2 cellular contexts compared by ENCODE assay signal in the genomic region with DNA sequence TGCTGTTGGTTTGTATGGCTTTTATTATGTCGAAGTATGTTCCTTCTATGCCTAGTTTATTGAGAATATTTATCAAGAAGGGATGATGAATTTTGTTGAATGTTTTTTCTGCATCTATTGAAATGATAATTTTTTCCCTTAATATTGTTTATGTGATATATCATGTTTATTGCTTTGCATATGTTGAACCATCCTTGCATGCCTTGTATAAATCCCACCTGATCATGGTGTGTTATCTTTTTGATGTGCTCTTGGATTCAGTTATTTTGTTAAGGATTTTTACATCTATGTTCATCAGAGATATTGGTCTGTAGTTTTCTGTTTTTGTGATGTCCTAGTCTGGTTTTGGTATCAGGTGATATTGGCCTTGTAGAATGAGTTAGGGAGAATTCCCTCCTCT.
TF ChIP-seq lines count a peak whose summit lies in the region.

No MANE protein-coding gene starts in this region.

TF ChIP-seq in HEK293T, 16 proteins besides CTCF, POLR2A, EP300 and RAD21:
- TF ChIP-seq, protein P1, sequence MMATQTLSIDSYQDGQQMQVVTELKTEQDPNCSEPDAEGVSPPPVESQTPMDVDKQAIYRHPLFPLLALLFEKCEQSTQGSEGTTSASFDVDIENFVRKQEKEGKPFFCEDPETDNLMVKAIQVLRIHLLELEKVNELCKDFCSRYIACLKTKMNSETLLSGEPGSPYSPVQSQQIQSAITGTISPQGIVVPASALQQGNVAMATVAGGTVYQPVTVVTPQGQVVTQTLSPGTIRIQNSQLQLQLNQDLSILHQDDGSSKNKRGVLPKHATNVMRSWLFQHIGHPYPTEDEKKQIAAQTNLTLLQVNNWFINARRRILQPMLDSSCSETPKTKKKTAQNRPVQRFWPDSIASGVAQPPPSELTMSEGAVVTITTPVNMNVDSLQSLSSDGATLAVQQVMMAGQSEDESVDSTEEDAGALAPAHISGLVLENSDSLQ (IDR thresholded peaks at IDR 0.05): 0 out of 2 replicates have a peak, but pooled peaks have one; percentile 16
- TF ChIP-seq CTBP1 (IDR thresholded peaks at IDR 0.05; ENCODE audit: borderline replicate concordance): no peak
TF ChIP-seq in HEK293T: peak in this region for 1.

TF ChIP-seq in K562, 482 proteins besides CTCF, POLR2A, EP300 and RAD21:
- TF ChIP-seq, protein P2, sequence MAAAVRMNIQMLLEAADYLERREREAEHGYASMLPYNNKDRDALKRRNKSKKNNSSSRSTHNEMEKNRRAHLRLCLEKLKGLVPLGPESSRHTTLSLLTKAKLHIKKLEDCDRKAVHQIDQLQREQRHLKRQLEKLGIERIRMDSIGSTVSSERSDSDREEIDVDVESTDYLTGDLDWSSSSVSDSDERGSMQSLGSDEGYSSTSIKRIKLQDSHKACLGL (CRISPR knock-in tag; IDR thresholded peaks at IDR 0.05; ENCODE audit: borderline replicate concordance, poor library complexity, severe bottlenecking): no peak
- TF ChIP-seq ZNF445 (CRISPR knock-in tag; IDR thresholded peaks at IDR 0.05; ENCODE audit: low read depth) (peak; percentile 95), ZNF507 (tag; conservative IDR thresholded peaks at IDR 0.05) (peak; percentile 57), ZNF76 (CRISPR knock-in tag; IDR thresholded peaks at IDR 0.05; ENCODE audit: borderline replicate concordance) (no peak), ZEB2 (IDR thresholded peaks at IDR 0.05) (peak; percentile 44; the same call in 1 of the 2 replicates), TRIM24 (IDR thresholded peaks at IDR 0.05) (peak in 1 of 2 experiments; percentile 65; a peak in 1 of 4 replicates), CBX8 (IDR thresholded peaks at IDR 0.05; ENCODE audit: borderline replicate concordance, extremely low read depth, low read depth, low read length, poor library complexity, severe bottlenecking) (no peak), ZNF324 (CRISPR knock-in tag; IDR thresholded peaks at IDR 0.05) (peak; percentile 100), CBX3 (IDR thresholded peaks at IDR 0.05; ENCODE audit: borderline replicate concordance in 1 of 2, low read length in 2 of 2) (peak in 1 of 2 experiments; percentile 98; a peak in 2 of 3 replicates), TRIM28 (IDR thresholded peaks at IDR 0.05) (peak; percentile 92), PCBP2 (IDR thresholded peaks at IDR 0.05; ENCODE audit: low read depth, low read length, poor library complexity, severe bottlenecking) (no peak)
- TF ChIP-seq, protein P3, sequence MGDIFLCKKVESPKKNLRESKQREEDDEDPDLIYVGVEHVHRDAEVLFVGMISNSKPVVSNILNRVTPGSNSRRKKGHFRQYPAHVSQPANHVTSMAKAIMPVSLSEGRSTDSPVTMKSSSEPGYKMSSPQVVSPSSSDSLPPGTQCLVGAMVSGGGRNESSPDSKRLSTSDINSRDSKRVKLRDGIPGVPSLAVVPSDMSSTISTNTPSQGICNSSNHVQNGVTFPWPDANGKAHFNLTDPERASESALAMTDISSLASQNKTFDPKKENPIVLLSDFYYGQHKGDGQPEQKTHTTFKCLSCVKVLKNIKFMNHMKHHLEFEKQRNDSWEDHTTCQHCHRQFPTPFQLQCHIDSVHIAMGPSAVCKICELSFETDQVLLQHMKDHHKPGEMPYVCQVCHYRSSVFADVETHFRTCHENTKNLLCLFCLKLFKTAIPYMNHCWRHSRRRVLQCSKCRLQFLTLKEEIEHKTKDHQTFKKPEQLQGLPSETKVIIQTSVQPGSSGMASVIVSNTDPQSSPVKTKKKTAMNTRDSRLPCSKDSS (IDR thresholded peaks at IDR 0.05; ENCODE audit: low read depth, partially characterized antibody): peak; percentile 81
- TF ChIP-seq, protein P4, sequence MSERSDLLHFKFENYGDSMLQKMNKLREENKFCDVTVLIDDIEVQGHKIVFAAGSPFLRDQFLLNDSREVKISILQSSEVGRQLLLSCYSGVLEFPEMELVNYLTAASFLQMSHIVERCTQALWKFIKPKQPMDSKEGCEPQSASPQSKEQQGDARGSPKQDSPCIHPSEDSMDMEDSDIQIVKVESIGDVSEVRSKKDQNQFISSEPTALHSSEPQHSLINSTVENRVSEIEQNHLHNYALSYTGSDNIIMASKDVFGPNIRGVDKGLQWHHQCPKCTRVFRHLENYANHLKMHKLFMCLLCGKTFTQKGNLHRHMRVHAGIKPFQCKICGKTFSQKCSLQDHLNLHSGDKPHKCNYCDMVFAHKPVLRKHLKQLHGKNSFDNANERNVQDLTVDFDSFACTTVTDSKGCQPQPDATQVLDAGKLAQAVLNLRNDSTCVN (CRISPR knock-in tag; IDR thresholded peaks at IDR 0.05): no peak
- TF ChIP-seq, protein P5, sequence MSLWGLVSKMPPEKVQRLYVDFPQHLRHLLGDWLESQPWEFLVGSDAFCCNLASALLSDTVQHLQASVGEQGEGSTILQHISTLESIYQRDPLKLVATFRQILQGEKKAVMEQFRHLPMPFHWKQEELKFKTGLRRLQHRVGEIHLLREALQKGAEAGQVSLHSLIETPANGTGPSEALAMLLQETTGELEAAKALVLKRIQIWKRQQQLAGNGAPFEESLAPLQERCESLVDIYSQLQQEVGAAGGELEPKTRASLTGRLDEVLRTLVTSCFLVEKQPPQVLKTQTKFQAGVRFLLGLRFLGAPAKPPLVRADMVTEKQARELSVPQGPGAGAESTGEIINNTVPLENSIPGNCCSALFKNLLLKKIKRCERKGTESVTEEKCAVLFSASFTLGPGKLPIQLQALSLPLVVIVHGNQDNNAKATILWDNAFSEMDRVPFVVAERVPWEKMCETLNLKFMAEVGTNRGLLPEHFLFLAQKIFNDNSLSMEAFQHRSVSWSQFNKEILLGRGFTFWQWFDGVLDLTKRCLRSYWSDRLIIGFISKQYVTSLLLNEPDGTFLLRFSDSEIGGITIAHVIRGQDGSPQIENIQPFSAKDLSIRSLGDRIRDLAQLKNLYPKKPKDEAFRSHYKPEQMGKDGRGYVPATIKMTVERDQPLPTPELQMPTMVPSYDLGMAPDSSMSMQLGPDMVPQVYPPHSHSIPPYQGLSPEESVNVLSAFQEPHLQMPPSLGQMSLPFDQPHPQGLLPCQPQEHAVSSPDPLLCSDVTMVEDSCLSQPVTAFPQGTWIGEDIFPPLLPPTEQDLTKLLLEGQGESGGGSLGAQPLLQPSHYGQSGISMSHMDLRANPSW (CRISPR knock-in tag; IDR thresholded peaks at IDR 0.05): no peak
TF ChIP-seq in K562: peak in this region for 8.
